8 cellular contexts compared by ENCODE assay signal in the genomic region with DNA sequence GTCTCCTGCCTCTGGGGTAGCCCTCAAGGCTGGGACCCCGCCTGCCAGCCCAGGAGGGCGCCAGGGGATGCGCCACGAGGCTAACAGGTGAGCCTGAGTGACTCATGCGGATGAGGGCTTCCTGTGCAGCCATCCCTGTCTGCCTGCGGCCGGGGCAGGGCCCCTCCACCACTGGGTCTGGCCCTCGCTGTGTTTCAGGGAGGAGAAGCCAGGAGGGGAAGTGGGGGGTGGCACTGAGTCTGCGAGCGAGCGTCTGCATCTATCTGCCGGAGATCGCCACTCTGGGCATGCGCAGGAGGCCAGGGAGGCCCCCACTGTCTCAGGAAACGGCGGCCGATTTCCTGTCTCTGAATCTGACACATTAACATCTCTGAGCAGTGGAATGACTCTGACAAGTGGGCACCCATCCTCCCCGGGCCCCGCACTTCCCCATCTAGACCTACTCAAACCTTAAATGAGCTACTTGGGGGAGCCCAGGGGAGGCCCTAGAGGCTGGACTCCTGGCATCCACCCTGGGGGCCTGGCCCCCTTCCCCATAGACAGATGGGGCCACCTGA. TPM values are rescaled to one million over a fixed set of nuclear protein-coding genes. Genes with fewer than 3 reads are reported as not detected.
DNase-seq lines count a peak whose midpoint lies in the region; ATAC-seq lines count a peak whose summit lies in the region.

No MANE protein-coding gene starts in this region.

- peaks cover 43 to 48% of the 10 kb centered on the region in 2 donors for H3K4me1 Mint-ChIP-seq in effector memory CD8-positive, alpha-beta T cell (ENCODE audit: low read depth in 2 of 2)

- H3K79me2 ChIP-seq in mesendoderm (ENCODE audit: control insufficient read depth, insufficient read depth, low read length) = no peaks in the 10 kb centered on the region

- peak overlapping the region; percentile 63 for H3K56ac ChIP-seq in mesendoderm (ENCODE audit: low read length)

- no peak overlapping the region for H2AK5ac ChIP-seq in mesendoderm (ENCODE audit: low read length)

- peak overlapping the region; percentile 71 for H3K4ac ChIP-seq in mesendoderm (ENCODE audit: low read depth, low read length)

- H3K27ac ChIP-seq in mesendoderm (ENCODE audit: low read depth, low read length) = peak overlapping the region; percentile 63

- H4K8ac ChIP-seq in mesendoderm (ENCODE audit: low read depth, low read length) = no peak overlapping the region

- H3K4me3 Mint-ChIP-seq in effector memory CD8-positive, alpha-beta T cell = peak overlapping the region; percentile 75 to 77

- no peak overlapping the region for H4K5ac ChIP-seq in mesendoderm (ENCODE audit: low read length)

- no CpG with 5 or more reads among the region's 19 CpGs for WGBS in mesendoderm (ENCODE audit: extremely low coverage, insufficient coverage, low lambda C conversion rate)

- peaks cover 3% of the 10 kb centered on the region for H3K4me1 ChIP-seq in mesendoderm (ENCODE audit: control insufficient read depth, low read depth, low read length)

- no peaks in the 10 kb centered on the region for H3K79me1 ChIP-seq in mesendoderm (ENCODE audit: low read length)

- no peaks in the 10 kb centered on the region for H3K27me3 Mint-ChIP-seq in effector memory CD8-positive, alpha-beta T cell

- peak overlapping the region; percentile 39 for H2BK120ac ChIP-seq in mesendoderm (ENCODE audit: low read depth, low read length)

- H2BK5ac ChIP-seq in mesendoderm (ENCODE audit: low read length) = peak overlapping the region; percentile 11

- peak overlapping the region; percentile 6 for H3K9ac ChIP-seq in mesendoderm (ENCODE audit: low read length)

- H3K36me3 ChIP-seq in mesendoderm (ENCODE audit: control insufficient read depth, insufficient read depth, low read length) = no peaks in the 10 kb centered on the region

- no peaks in the 10 kb centered on the region for H3K27me3 ChIP-seq in mesendoderm (ENCODE audit: insufficient read depth, low read length, poor library complexity)

- H3K36me3 Mint-ChIP-seq in effector memory CD8-positive, alpha-beta T cell (ENCODE audit: insufficient read depth) = peaks cover 33% of the 10 kb centered on the region

- H3K18ac ChIP-seq in mesendoderm (ENCODE audit: low read length) = peak overlapping the region; percentile 41

- no peak overlapping the region for H2BK15ac ChIP-seq in mesendoderm (replicated peaks; ENCODE audit: low read depth)

- no peak overlapping the region for H3K4me3 ChIP-seq in mesendoderm (ENCODE audit: low read length)

- DNase-seq in NCI-H2196 treated with DMSO at 0.1 percent for 48 hours (lab: John Stamatoyannopoulos, UW; ENCODE audit: unreplicated experiment) (peak; percentile 73), mesendoderm (peak; percentile 93), HuH-7 (ENCODE audit: low spot score) (no peak)
- DNase-seq in activated CD4-positive, alpha-beta T cell treated with anti-CD3 and anti-CD28 coated beads, Interleukin-2, amount 50 U/mL, for 48 hours = peak; percentile 98 to 99
- peak; percentile 97 to 99 (median 97) for DNase-seq in effector memory CD8-positive, alpha-beta T cell
- DNase-seq in stimulated activated CD8-positive, alpha-beta memory T cell treated with anti-CD3 and anti-CD28 coated beads, Interleukin-2, amount 100 ng/mL, for 1 hour (ENCODE audit: low read depth in 2 of 2) = peak; percentile 98 to 99

- peak overlapping the region; percentile 93 to 98 for H3K27ac Mint-ChIP-seq in effector memory CD8-positive, alpha-beta T cell

- H3K4me2 ChIP-seq in mesendoderm (ENCODE audit: low read length) = no peak overlapping the region

- H3K9me3 Mint-ChIP-seq in effector memory CD8-positive, alpha-beta T cell = no peaks in the 10 kb centered on the region

- peak; percentile 72 for ATAC-seq in GM18520 (IDR thresholded peaks at IDR 0.05; ENCODE audit: unreplicated experiment)
- peak; percentile 66 for ATAC-seq in HG02943 (IDR thresholded peaks at IDR 0.05; ENCODE audit: low read depth, unreplicated experiment)
- peak; percentile 92 for ATAC-seq in effector memory CD8-positive, alpha-beta T cell (replicated peaks)

- H3K23ac ChIP-seq in mesendoderm (ENCODE audit: low read length) = no peak overlapping the region

RNA-seq across cellular contexts. Expression of a gene that starts 19.7 kb away (rescaled TPM):
- 7.7 TPM for polyA plus RNA-seq in mesendoderm (2013, experiment 1 of 2)
- 7.4 TPM for polyA plus RNA-seq in mesendoderm (2013, experiment 2 of 2)

RNA-seq across cellular contexts. Expression of a gene that starts 34.1 kb away (rescaled TPM):
- polyA plus RNA-seq in mesendoderm (2013, experiment 1 of 2) = 41.4 TPM
- 40.1 TPM for polyA plus RNA-seq in mesendoderm (2013, experiment 2 of 2)

RNA-seq across cellular contexts. Expression of a gene that starts 41.5 kb away (rescaled TPM):
- polyA plus RNA-seq in mesendoderm (2013, experiment 1 of 2) = not detected
- polyA plus RNA-seq in mesendoderm (2013, experiment 2 of 2) = not detected

RNA-seq across cellular contexts. Expression of a gene that starts 45.1 kb away (rescaled TPM):
- polyA plus RNA-seq in mesendoderm (2013, experiment 1 of 2) = 6.1 TPM
- polyA plus RNA-seq in mesendoderm (2013, experiment 2 of 2) = 5.8 TPM

RNA-seq across cellular contexts. Expression of a gene that starts 48.2 kb away (rescaled TPM):
- 0.21 TPM for polyA plus RNA-seq in mesendoderm (2013, experiment 1 of 2)
- 0.25 TPM for polyA plus RNA-seq in mesendoderm (2013, experiment 2 of 2)
